Comparison of ENCODE assay signal across 2 cellular contexts in genomic region chr4:104129243-104129642, GRCh38.
TF ChIP-seq lines count a peak whose summit lies in the region.

No MANE protein-coding gene starts in this region.

TF ChIP-seq in HCT116, 20 proteins besides CTCF, POLR2A, EP300 and RAD21:
- TF ChIP-seq SRF (IDR thresholded peaks at IDR 0.05; ENCODE audit: low read depth): no peak
- no peak for TF ChIP-seq CEBPB (IDR thresholded peaks at IDR 0.05; ENCODE audit: low read depth)
- TF ChIP-seq MAX (IDR thresholded peaks at IDR 0.05): no peak
- no peak for TF ChIP-seq SP1 (IDR thresholded peaks at IDR 0.05; ENCODE audit: low read depth)
- no peak for TF ChIP-seq YY1 (IDR thresholded peaks at IDR 0.05; ENCODE audit: extremely low read depth, insufficient replicate concordance, low read depth, low read length)
- TF ChIP-seq FOSL1 (IDR thresholded peaks at IDR 0.05; ENCODE audit: low read depth): no peak
- TF ChIP-seq ZFX (IDR thresholded peaks at IDR 0.05): no peak
- TF ChIP-seq ZBTB33 (IDR thresholded peaks at IDR 0.05; ENCODE audit: extremely low read depth, insufficient replicate concordance, low read length): no peak

TF ChIP-seq in GM12878, 131 proteins besides CTCF, POLR2A, EP300 and RAD21:
- TF ChIP-seq BCLAF1 (IDR thresholded peaks at IDR 0.05) (no peak), ZZZ3 (IDR thresholded peaks at IDR 0.05; ENCODE audit: control insufficient read depth, insufficient read length, low read depth) (no peak)
